In the genomic region with DNA sequence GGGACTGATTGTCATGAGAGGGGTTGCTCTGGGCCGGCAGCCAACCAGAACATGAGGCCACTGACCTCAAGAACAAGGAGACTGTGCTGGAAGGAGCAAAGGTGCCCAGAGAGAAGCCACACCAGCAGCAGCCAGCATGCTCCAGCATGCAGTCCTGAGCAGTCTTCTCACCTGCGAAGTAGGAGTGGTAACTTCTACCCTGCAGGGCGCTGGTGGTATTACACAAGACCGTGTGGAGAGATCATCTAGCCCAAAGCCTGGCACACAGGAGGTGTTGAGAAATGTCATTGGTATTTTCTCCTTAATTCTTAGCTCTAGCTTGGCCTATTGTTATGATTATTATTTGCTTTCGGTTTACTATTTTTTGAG, we compare ENCODE assay signal across 8 cellular contexts.
DNase-seq lines count a peak whose midpoint lies in the region; ATAC-seq, FAIRE-seq and TF ChIP-seq lines count a peak whose summit lies in the region.

No MANE protein-coding gene starts in this region.

- 12% methylated on average over 5 of the region's 5 CpGs for WGBS in HepG2 (ENCODE audit: low lambda C conversion rate)

- no peak for DNase-seq in activated CD8-positive, alpha-beta memory T cell treated with anti-CD3 and anti-CD28 coated beads, Interleukin-2, amount 10 ng/mL, durations not matched to agents 7 days and 5 days
- DNase-seq in activated CD8-positive, alpha-beta memory T cell treated with anti-CD3 and anti-CD28 coated beads for 24 hours: no peak
- DNase-seq in RPMI8226: peak; percentile 67
- peak; percentile 35 for DNase-seq in HepG2 (ENCODE audit: low spot score)
- DNase-seq in NCI-H2029 (lab: John Stamatoyannopoulos, UW): no peak
- no peak for DNase-seq in cerebellar nuclear complex (lab: John Stamatoyannopoulos, UW)
- no peak for DNase-seq in activated CD4-positive, alpha-beta T cell treated with anti-CD3 and anti-CD28 coated beads, Interleukin-2, amount 10 ng/mL, durations not matched to agents 7 days and 5 days

- no peaks in the 10 kb centered on the region for H3K4me1 Mint-ChIP-seq in activated CD8-positive, alpha-beta memory T cell treated with anti-CD3 and anti-CD28 coated beads, Interleukin-2, amount 10 ng/mL, durations not matched to agents 7 days and 5 days
- no peaks in the 10 kb centered on the region for H3K4me1 Mint-ChIP-seq in activated CD4-positive, alpha-beta T cell treated with anti-CD3 and anti-CD28 coated beads, Interleukin-2, amount 10 ng/mL, durations not matched to agents 7 days and 5 days

- peak; percentile 39 for ATAC-seq in activated CD8-positive, alpha-beta memory T cell treated with anti-CD3 and anti-CD28 coated beads, Interleukin-2, amount 10 ng/mL, durations not matched to agents 7 days and 5 days
- ATAC-seq in HG02610 (IDR thresholded peaks at IDR 0.05; ENCODE audit: unreplicated experiment) (peak; percentile 71), HepG2 (peak; percentile 95)

- no peak overlapping the region for H2AFZ ChIP-seq in HepG2 (ENCODE audit: low read length)

- H3K79me2 ChIP-seq in HepG2 (ENCODE audit: insufficient read depth, low read length): no peaks in the 10 kb centered on the region

- CTCF ChIA-PET in activated CD8-positive, alpha-beta memory T cell treated with anti-CD3 and anti-CD28 coated beads, Interleukin-2, amount 10 ng/mL, durations not matched to agents 7 days and 5 days (lab: Charles Lee): no interaction called here
- CTCF ChIA-PET in HepG2 (lab: Yijun Ruan, JAX; ENCODE audit: low intra/inter-chr PET ratio, low total read pairs): no interaction called here
- CTCF ChIA-PET in activated CD4-positive, alpha-beta T cell treated with anti-CD3 and anti-CD28 coated beads, Interleukin-2, amount 10 ng/mL, durations not matched to agents 7 days and 5 days (lab: Charles Lee): interaction anchor here (1.0 kb wide), 1 partner anchor 9 kb away, joined by 3 read pairs; no protein-coding TSS in a partner anchor

- H3K4me3 Mint-ChIP-seq in activated CD8-positive, alpha-beta memory T cell treated with anti-CD3 and anti-CD28 coated beads, Interleukin-2, amount 10 ng/mL, durations not matched to agents 7 days and 5 days: no peak overlapping the region
- H3K4me3 Mint-ChIP-seq in activated CD4-positive, alpha-beta T cell treated with anti-CD3 and anti-CD28 coated beads, Interleukin-2, amount 10 ng/mL, durations not matched to agents 7 days and 5 days: no peak overlapping the region

- H3K9ac ChIP-seq in HepG2 (ENCODE audit: insufficient read depth, low read depth, low read length): no peak overlapping the region

- H3K4me3 ChIP-seq in HepG2 (replicated peaks in 1 of 3; ENCODE audit: insufficient read depth in 1 of 3, low read depth in 2 of 3, low read length in 3 of 3): no peak overlapping the region

- no peaks in the 10 kb centered on the region for H3K27me3 Mint-ChIP-seq in activated CD8-positive, alpha-beta memory T cell treated with anti-CD3 and anti-CD28 coated beads, Interleukin-2, amount 10 ng/mL, durations not matched to agents 7 days and 5 days
- H3K27me3 Mint-ChIP-seq in activated CD4-positive, alpha-beta T cell treated with anti-CD3 and anti-CD28 coated beads, Interleukin-2, amount 10 ng/mL, durations not matched to agents 7 days and 5 days: peaks cover 2% of the 10 kb centered on the region

- TF ChIP-seq CTCF in HepG2 (CRISPR knock-in tag; IDR thresholded peaks at IDR 0.05): peak; percentile 32

- H3K27me3 ChIP-seq in HepG2 (ENCODE audit: control insufficient read depth in 1 of 2, insufficient read depth in 2 of 2, low read length in 2 of 2): peaks cover 7 to 44% of the 10 kb centered on the region in 2 experiments; a peak in 3 of 5 replicates

- peak; percentile 90 for FAIRE-seq in HepG2 (lab: Jason Lieb, UNC)

- no peak for TF ChIP-seq RAD21 in HepG2 (CRISPR knock-in tag; IDR thresholded peaks at IDR 0.05)

- TF ChIP-seq POLR2A in HepG2 (IDR thresholded peaks at IDR 0.05; ENCODE audit: insufficient read depth in 1 of 2, low read depth in 2 of 2, low read length in 2 of 2): no peak

- TF ChIP-seq EP300 in HepG2 (IDR thresholded peaks at IDR 0.05; ENCODE audit: low read depth in 2 of 2, low read length in 2 of 2) (no peak), HepG2 (CRISPR knock-in tag; IDR thresholded peaks at IDR 0.05; ENCODE audit: borderline replicate concordance) (no peak)

- no peaks in the 10 kb centered on the region for H3K36me3 Mint-ChIP-seq in activated CD8-positive, alpha-beta memory T cell treated with anti-CD3 and anti-CD28 coated beads, Interleukin-2, amount 10 ng/mL, durations not matched to agents 7 days and 5 days
- no peaks in the 10 kb centered on the region for H3K36me3 Mint-ChIP-seq in activated CD4-positive, alpha-beta T cell treated with anti-CD3 and anti-CD28 coated beads, Interleukin-2, amount 10 ng/mL, durations not matched to agents 7 days and 5 days (ENCODE audit: low read depth)

- intact Hi-C loops in HepG2 (cut with micrococcal nuclease; ENCODE audit: unreplicated experiment): no loop called here

- no peak overlapping the region for H3K27ac ChIP-seq in HepG2 (ENCODE audit: extremely low read length, insufficient read depth, low read length)

- no peak overlapping the region for H3K27ac Mint-ChIP-seq in activated CD8-positive, alpha-beta memory T cell treated with anti-CD3 and anti-CD28 coated beads, Interleukin-2, amount 10 ng/mL, durations not matched to agents 7 days and 5 days
- H3K27ac Mint-ChIP-seq in activated CD4-positive, alpha-beta T cell treated with anti-CD3 and anti-CD28 coated beads, Interleukin-2, amount 10 ng/mL, durations not matched to agents 7 days and 5 days: no peak overlapping the region

- no peak overlapping the region for H3K4me2 ChIP-seq in HepG2 (ENCODE audit: low read depth, low read length)

- H3K4me1 ChIP-seq in HepG2 (ENCODE audit: insufficient read depth, low read length): no peaks in the 10 kb centered on the region

- no TSS peak for BruUV-seq in HepG2 (replicated peaks; lab: Mats Ljungman, UMichigan)

- H3K36me3 ChIP-seq in HepG2 (replicated peaks in 1 of 2; ENCODE audit: control insufficient read depth in 1 of 2, insufficient read depth in 2 of 2, low read length in 2 of 2): no peaks in the 10 kb centered on the region

- POLR2A ChIA-PET in HepG2 (lab: Yijun Ruan, JAX): no interaction called here
- POLR2A ChIA-PET in activated CD4-positive, alpha-beta T cell treated with anti-CD3 and anti-CD28 coated beads, Interleukin-2, amount 10 ng/mL, durations not matched to agents 7 days and 5 days (lab: Charles Lee): no interaction called here

- in situ Hi-C loops in HepG2 (cut with HindIII; ENCODE audit: extremely low pct_ligation_motif_present, low pct_unique_long_range_greater_than_20kb): no loop called here

- H4K20me1 ChIP-seq in HepG2 (ENCODE audit: insufficient read depth, low read length): no peaks in the 10 kb centered on the region

- H3K9me3 ChIP-seq in HepG2 (ENCODE audit: low read length): no peaks in the 10 kb centered on the region

- H3K9me3 Mint-ChIP-seq in activated CD8-positive, alpha-beta memory T cell treated with anti-CD3 and anti-CD28 coated beads, Interleukin-2, amount 10 ng/mL, durations not matched to agents 7 days and 5 days (ENCODE audit: low read depth): no peaks in the 10 kb centered on the region
- H3K9me3 Mint-ChIP-seq in activated CD4-positive, alpha-beta T cell treated with anti-CD3 and anti-CD28 coated beads, Interleukin-2, amount 10 ng/mL, durations not matched to agents 7 days and 5 days: no peaks in the 10 kb centered on the region

TF ChIP-seq in HepG2, 621 proteins besides CTCF, POLR2A, EP300 and RAD21:
- TF ChIP-seq CEBPG (CRISPR knock-in tag; IDR thresholded peaks at IDR 0.05) (peak; percentile 57; the same call in 1 of the 2 replicates), DPF2 (CRISPR knock-in tag; IDR thresholded peaks at IDR 0.05; ENCODE audit: borderline replicate concordance, low read depth) (no peak), ZC3H13 (CRISPR knock-in tag; IDR thresholded peaks at IDR 0.05) (no peak), SKI (IDR thresholded peaks at IDR 0.05; ENCODE audit: partially characterized antibody) (no peak), CEBPB (IDR thresholded peaks at IDR 0.05; ENCODE audit: borderline replicate concordance, low read depth, low read length) (peak; percentile 70)
- TF ChIP-seq, protein P1, sequence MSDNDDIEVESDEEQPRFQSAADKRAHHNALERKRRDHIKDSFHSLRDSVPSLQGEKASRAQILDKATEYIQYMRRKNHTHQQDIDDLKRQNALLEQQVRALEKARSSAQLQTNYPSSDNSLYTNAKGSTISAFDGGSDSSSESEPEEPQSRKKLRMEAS (IDR thresholded peaks at IDR 0.05): 0 out of 2 replicates have a peak, but pooled peaks have one; percentile 28
TF ChIP-seq in HepG2: peak in this region for 3.

Comparison
In these comparisons a context has a peak if more than half of its experiments do, and no peak if none do; other contexts are left out.
1. ATAC-seq: peak in every context shown above with its lines; median percentile 95 in HepG2; 71 in HG02610; 39 in activated CD8-positive, alpha-beta memory T cell treated with anti-CD3 and anti-CD28 coated beads, Interleukin-2, amount 10 ng/mL, durations not matched to agents 7 days and 5 days.
2. DNase-seq: peak in RPMI8226 (single experiment) and HepG2 (single experiment); none in activated CD8-positive, alpha-beta memory T cell treated with anti-CD3 and anti-CD28 coated beads, Interleukin-2, amount 10 ng/mL, durations not matched to agents 7 days and 5 days (single experiment), activated CD8-positive, alpha-beta memory T cell treated with anti-CD3 and anti-CD28 coated beads for 24 hours (single experiment), NCI-H2029 (single experiment), cerebellar nuclear complex (0 of 2) and activated CD4-positive, alpha-beta T cell treated with anti-CD3 and anti-CD28 coated beads, Interleukin-2, amount 10 ng/mL, durations not matched to agents 7 days and 5 days (single experiment).